Comparison of ENCODE assay signal across 8 cellular contexts in the genomic region with DNA sequence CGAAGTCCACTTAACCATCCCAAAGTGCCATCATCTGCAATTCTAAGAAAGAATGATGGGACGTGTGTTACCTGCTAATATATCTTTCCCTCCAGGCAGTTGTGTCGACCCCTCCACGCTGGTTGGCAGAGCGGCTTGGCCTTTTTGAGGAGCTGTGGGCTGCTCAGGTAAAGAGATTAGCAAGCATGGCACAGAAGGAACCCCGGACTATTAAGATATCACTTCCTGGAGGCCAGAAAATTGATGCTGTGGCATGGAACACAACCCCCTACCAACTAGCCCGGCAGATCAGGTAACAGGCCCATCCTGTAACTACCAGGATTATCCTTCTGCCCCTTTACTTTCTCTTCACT. TPM values are rescaled to one million over a fixed set of nuclear protein-coding genes. Genes with fewer than 3 reads are reported as not detected.
DNase-seq lines count a peak whose midpoint lies in the region; TF ChIP-seq lines count a peak whose summit lies in the region.

No MANE protein-coding gene starts in this region.

- peak overlapping the region in 1 of 2 donors; percentile 27 for H3K27ac ChIP-seq in liver (ENCODE audit: low read depth in 1 of 2, low read length in 2 of 2)
- peak overlapping the region in 3 of 4 donors; percentile 76 to 84 (median 78) for H3K27ac ChIP-seq in tibial nerve

- no peak for TF ChIP-seq EP300 in tibial nerve (IDR thresholded peaks at IDR 0.05)

- WGBS in liver, result 7% methylated on average over 7 of the region's 7 CpGs
- WGBS in tibial nerve, 2 donors, result 4 to 5% methylated on average over 7 of the region's 7 CpGs

- H3K4me1 Mint-ChIP-seq in activated CD4-positive, alpha-beta T cell treated with anti-CD3 and anti-CD28 coated beads, Interleukin-2, amount 10 ng/mL, durations not matched to agents 7 days and 5 days, result peaks cover 22% of the 10 kb centered on the region

- peak overlapping the region; percentile 98 for H3K27ac Mint-ChIP-seq in activated CD4-positive, alpha-beta T cell treated with anti-CD3 and anti-CD28 coated beads, Interleukin-2, amount 10 ng/mL, durations not matched to agents 7 days and 5 days

- H3K36me3 ChIP-seq in adipocyte (ENCODE audit: control insufficient read depth, insufficient read depth, low read length, severe bottlenecking) (peaks cover 27% of the 10 kb centered on the region), liver (ENCODE audit: control insufficient read depth in 4 of 4, insufficient read depth in 3 of 4, low read depth in 1 of 4, low read length in 3 of 4) (peaks cover 2 to 19% (median 12%) of the 10 kb centered on the region in 4 donors), tibial nerve (peaks cover 0 to 41% (median 18%) of the 10 kb centered on the region in 3 donors)

- CTCF ChIA-PET in activated CD4-positive, alpha-beta T cell treated with anti-CD3 and anti-CD28 coated beads, Interleukin-2, amount 10 ng/mL, durations not matched to agents 7 days and 5 days (lab: Charles Lee), result interaction anchor here (0.9 to 1.9 kb wide), 3 partner anchors 16 to 72 kb away, joined by 3 to 5 read pairs (median 3); no protein-coding TSS in a partner anchor

- TF ChIP-seq POLR2A in tibial nerve (IDR thresholded peaks at IDR 0.05), result no peak

- POLR2A ChIA-PET in activated CD4-positive, alpha-beta T cell treated with anti-CD3 and anti-CD28 coated beads, Interleukin-2, amount 10 ng/mL, durations not matched to agents 7 days and 5 days (lab: Charles Lee), result no interaction called here

- TF ChIP-seq RAD21 in liver (IDR thresholded peaks at IDR 0.05), result no peak

- H3K27me3 Mint-ChIP-seq in activated CD4-positive, alpha-beta T cell treated with anti-CD3 and anti-CD28 coated beads, Interleukin-2, amount 10 ng/mL, durations not matched to agents 7 days and 5 days, result no peaks in the 10 kb centered on the region

- H3K9me3 Mint-ChIP-seq in activated CD4-positive, alpha-beta T cell treated with anti-CD3 and anti-CD28 coated beads, Interleukin-2, amount 10 ng/mL, durations not matched to agents 7 days and 5 days, result no peaks in the 10 kb centered on the region

- H3K27me3 ChIP-seq in adipocyte (replicated peaks; ENCODE audit: control insufficient read depth, insufficient read depth, low read length) (no peaks in the 10 kb centered on the region), liver (ENCODE audit: control insufficient read depth in 4 of 4, insufficient read depth in 4 of 4, low read length in 3 of 4) (no peaks in the 10 kb centered on the region), tibial nerve (no peaks in the 10 kb centered on the region)

- peak overlapping the region; percentile 94 for H3K9ac ChIP-seq in adipocyte (ENCODE audit: low read length)
- H3K9ac ChIP-seq in liver (ENCODE audit: low read depth in 1 of 2, low read length in 2 of 2), result peak overlapping the region; percentile 58 to 83

- H3K4me3 ChIP-seq in adipocyte (ENCODE audit: low read length) (peak overlapping the region; percentile 95), liver (ENCODE audit: low read depth in 1 of 3, low read length in 3 of 3) (peak overlapping the region; percentile 55 to 92 (median 88)), tibial nerve (peak overlapping the region; percentile 56 to 75 (median 63))

- H3K9me3 ChIP-seq in adipocyte (ENCODE audit: control insufficient read depth, low read length), result no peaks in the 10 kb centered on the region
- H3K9me3 ChIP-seq in liver (ENCODE audit: control insufficient read depth in 4 of 4, low read length in 3 of 4), result no peaks in the 10 kb centered on the region
- H3K9me3 ChIP-seq in tibial nerve, result no peaks in the 10 kb centered on the region

- DNase-seq in activated CD4-positive, alpha-beta T cell treated with anti-CD3 and anti-CD28 coated beads, Interleukin-2, amount 10 ng/mL, durations not matched to agents 7 days and 5 days, result no peak
- DNase-seq in activated CD4-positive, alpha-beta T cell treated with anti-CD3 and anti-CD28 coated beads, Interleukin-2, amount 50 U/mL, for 1 hour, result no peak
- DNase-seq in adipocyte (ENCODE audit: low read depth) (no peak), tibial nerve (ENCODE audit: low spot score in 2 of 2) (no peak), epidermal melanocyte (ENCODE audit: insufficient read length, low spot score) (no peak), T-helper 9 cell (no peak)
- no peak for DNase-seq in activated CD4-positive, alpha-beta T cell treated with anti-CD3 and anti-CD28 coated beads for 1 hour

- H3K36me3 Mint-ChIP-seq in activated CD4-positive, alpha-beta T cell treated with anti-CD3 and anti-CD28 coated beads, Interleukin-2, amount 10 ng/mL, durations not matched to agents 7 days and 5 days (ENCODE audit: low read depth), result peaks cover 23% of the 10 kb centered on the region

- peak overlapping the region; percentile 95 for H3K4me3 Mint-ChIP-seq in activated CD4-positive, alpha-beta T cell treated with anti-CD3 and anti-CD28 coated beads, Interleukin-2, amount 10 ng/mL, durations not matched to agents 7 days and 5 days

- no peak for TF ChIP-seq CTCF in liver (IDR thresholded peaks at IDR 0.05; ENCODE audit: low read depth, low read length, missing input control)
- no peak for TF ChIP-seq CTCF in tibial nerve (IDR thresholded peaks at IDR 0.05)

- peaks cover 11% of the 10 kb centered on the region for H3K4me1 ChIP-seq in adipocyte (ENCODE audit: control insufficient read depth, insufficient read depth, low read length)
- peaks cover 0 to 11% (median 8%) of the 10 kb centered on the region in 4 donors for H3K4me1 ChIP-seq in liver (ENCODE audit: control insufficient read depth in 4 of 4, insufficient read depth in 4 of 4, low read length in 3 of 4)
- peaks cover 0 to 18% (median 3%) of the 10 kb centered on the region in 4 donors for H3K4me1 ChIP-seq in tibial nerve

TF ChIP-seq in liver, 16 proteins besides CTCF, POLR2A, EP300 and RAD21:
- TF ChIP-seq FOXA2 (IDR thresholded peaks at IDR 0.05) (no peak), GABPA (IDR thresholded peaks at IDR 0.05 in 1 of 2, conservative IDR thresholded peaks at IDR 0.05 in 1 of 2) (no peak), EGR1 (IDR thresholded peaks at IDR 0.05; ENCODE audit: low read depth in 2 of 2) (no peak), HNF4G (IDR thresholded peaks at IDR 0.05) (no peak), NR2F2 (IDR thresholded peaks at IDR 0.05) (no peak), TAF1 (conservative IDR thresholded peaks at IDR 0.05) (no peak), FOXA1 (IDR thresholded peaks at IDR 0.05) (no peak), SP1 (IDR thresholded peaks at IDR 0.05) (no peak)

RNA-seq across cellular contexts. Expression of a gene that starts 0.5 kb away (rescaled TPM):
- 10 to 100 TPM; 31.9 to 35.9 TPM for total RNA-seq in activated CD4-positive, alpha-beta T cell treated with anti-CD3 and anti-CD28 coated beads, Interleukin-2, amount 10 ng/mL, durations not matched to agents 7 days and 5 days
- total RNA-seq in liver, result 10 to 100 TPM; 16.5 to 20.8 TPM
- 10 to 100 TPM; 10.9 to 20.7 TPM for polyA plus RNA-seq in liver
- total RNA-seq in tibial nerve, result 10 to 100 TPM; 12.2 to 25.5 (median 18.6) TPM

RNA-seq across cellular contexts. Expression of a gene that starts 20.2 kb away (rescaled TPM):
- total RNA-seq in activated CD4-positive, alpha-beta T cell treated with anti-CD3 and anti-CD28 coated beads, Interleukin-2, amount 10 ng/mL, durations not matched to agents 7 days and 5 days, result 1 to 10 TPM in 1 of 2 experiments, under 1 TPM in 1; 0.87 to 1.2 TPM
- total RNA-seq in liver (1 to 10 TPM; 5.1 to 8.1 TPM), tibial nerve (10 to 100 TPM; 10.1 to 32.2 (median 15.0) TPM)
- polyA plus RNA-seq in liver, result 10 to 100 TPM; 17.0 to 22.5 TPM

RNA-seq across cellular contexts. Expression of a gene that starts 27.8 kb away (rescaled TPM):
- under 1 TPM in 1 of 2 experiments, not detected in 1; 0.64 TPM for total RNA-seq in activated CD4-positive, alpha-beta T cell treated with anti-CD3 and anti-CD28 coated beads, Interleukin-2, amount 10 ng/mL, durations not matched to agents 7 days and 5 days
- total RNA-seq in liver (not detected), tibial nerve (not detected)
- polyA plus RNA-seq in liver, result not detected
